ENCODE assay signal across 19 cellular contexts in genomic region chr5:115584501-115584900, GRCh38. TPM values are rescaled to one million over a fixed set of nuclear protein-coding genes. Genes with fewer than 3 reads are reported as not detected.
A peak's percentile ranks its signal among the peaks of the same experiment; 100 is the strongest.
DNase-seq lines count a peak whose midpoint lies in the region; ATAC-seq, FAIRE-seq and TF ChIP-seq lines count a peak whose summit lies in the region.
"Had no signal": no experiment of that assay in that cellular context is flagged by ENCODE, and none has a peak within 500 bp of the region (broad histone marks: within the 10 kb centered on the region; RNA-seq: fewer than 3 reads in every experiment).

No MANE protein-coding gene starts in this region.

- H3K36me3 ChIP-seq in astrocyte (ENCODE audit: insufficient read depth, low read length), result peaks cover 6% of the 10 kb centered on the region
- H3K36me3 ChIP-seq in PC-9 (ENCODE audit: low read depth), result no peaks in the 10 kb centered on the region
- H3K36me3 ChIP-seq: HAP-1 had no signal

- H3K9me3 ChIP-seq in astrocyte (ENCODE audit: insufficient read depth, low read depth, low read length) (no peaks in the 10 kb centered on the region), PC-9 (ENCODE audit: insufficient read depth, low read depth) (no peaks in the 10 kb centered on the region)
- H3K9me3 ChIP-seq: A549, HAP-1 had no signal

- no peak overlapping the region for H3K4me2 ChIP-seq in astrocyte (ENCODE audit: low read length)
- H3K4me2 ChIP-seq in PC-9, result no peak overlapping the region
- H3K4me2 ChIP-seq: A549 had no signal

- H3K4me1 ChIP-seq in astrocyte (ENCODE audit: insufficient read depth, low read length), result peaks cover 16% of the 10 kb centered on the region
- peaks cover 13% of the 10 kb centered on the region; the same call in 1 of the 2 replicates for H3K4me1 ChIP-seq in PC-9 (replicated peaks; ENCODE audit: insufficient read depth)
- H3K4me1 ChIP-seq: HAP-1 had no signal

- DNase-seq in EH (ENCODE audit: low read depth) (peak; percentile 27), HFFc6 (peak; percentile 27), astrocyte (ENCODE audit: low read depth) (no peak), fibroblast of peridontal ligament (ENCODE audit: extremely low read depth) (peak; percentile 28), posterior cingulate gyrus (no peak), PC-9 (no peak)
- DNase-seq: AML-193; Calu3; CD4-positive, alpha-beta T cell; DMS79 treated with DMSO at 0.1 percent for 48 hours; GDM1 had no signal

- CTCF ChIA-PET in PC-9 (lab: Charles Lee), result interaction anchor here (0.5 to 0.6 kb wide), 2 partner anchors 10 to 24 kb away, joined by 3 read pairs; no protein-coding TSS in a partner anchor

- FAIRE-seq in astrocyte (lab: Jason Lieb, UNC), result no peak
- FAIRE-seq: A549, GM12892 had no signal

- H3K4me3 ChIP-seq in astrocyte (ENCODE audit: insufficient read depth, low read depth, low read length) (no peak overlapping the region), PC-9 (no peak overlapping the region)
- H3K4me3 ChIP-seq: A549, HAP-1 had no signal

- no peak for ATAC-seq in GM19455 (IDR thresholded peaks at IDR 0.05; ENCODE audit: unreplicated experiment)
- no peak for ATAC-seq in GM19328 (IDR thresholded peaks at IDR 0.05; ENCODE audit: unreplicated experiment)
- ATAC-seq: A549 had no signal

- TF ChIP-seq CTCF in HFFc6 (IDR thresholded peaks at IDR 0.05), result no peak
- no peak for TF ChIP-seq CTCF in astrocyte (IDR thresholded peaks at IDR 0.05; ENCODE audit: insufficient read depth, low read depth, low read length)
- no peak for TF ChIP-seq CTCF in PC-9 (conservative IDR thresholded peaks at IDR 0.05)

- peaks cover 20% of the 10 kb centered on the region for H3K4me1 Mint-ChIP-seq in HFFc6 (ENCODE audit: low read depth)
- H3K4me1 Mint-ChIP-seq in astrocyte (ENCODE audit: low read depth, unreplicated experiment), result peaks cover 29% of the 10 kb centered on the region

- H3K9me2 ChIP-seq in PC-9 (ENCODE audit: insufficient read depth), result no peaks in the 10 kb centered on the region

- H3K27me3 Mint-ChIP-seq in HFFc6 (ENCODE audit: insufficient read depth), result no peaks in the 10 kb centered on the region; the same call in 1 of the 2 replicates
- no peaks in the 10 kb centered on the region for H3K27me3 Mint-ChIP-seq in astrocyte (ENCODE audit: low read depth, unreplicated experiment)
- H3K27me3 Mint-ChIP-seq: CD4-positive, alpha-beta T cell had no signal

- BruUV-seq in PC-9 (replicated peaks; lab: Mats Ljungman, UMichigan), result no TSS peak

- H3F3A ChIP-seq in PC-9 (ENCODE audit: insufficient read depth, low read depth), result peaks cover 4% of the 10 kb centered on the region

- H3K4me3 Mint-ChIP-seq in HFFc6, result peak overlapping the region; percentile 27; the same call in 1 of the 2 replicates
- no peak overlapping the region for H3K4me3 Mint-ChIP-seq in astrocyte (ENCODE audit: unreplicated experiment)
- H3K4me3 Mint-ChIP-seq: CD4-positive, alpha-beta T cell had no signal

- H3K36me3 Mint-ChIP-seq in HFFc6 (ENCODE audit: low read depth), result peaks cover 28% of the 10 kb centered on the region
- H3K36me3 Mint-ChIP-seq in astrocyte (ENCODE audit: low read depth, unreplicated experiment), result no peaks in the 10 kb centered on the region

- H3K27me3 ChIP-seq in astrocyte (ENCODE audit: insufficient read depth, low read length) (no peaks in the 10 kb centered on the region), PC-9 (ENCODE audit: insufficient read depth, low read depth) (no peaks in the 10 kb centered on the region)

- H3K27ac ChIP-seq in astrocyte (ENCODE audit: low read depth, low read length) (peak overlapping the region; percentile 73), PC-9 (no peak overlapping the region)
- H3K27ac ChIP-seq: 22Rv1, A549, C4-2B had no signal

- POLR2A ChIA-PET in PC-9 (lab: Charles Lee; ENCODE audit: unreplicated experiment), result no interaction called here

- H2AFZ ChIP-seq in astrocyte (ENCODE audit: low read depth, low read length) (no peak overlapping the region), PC-9 (no peak overlapping the region)

- intact Hi-C loops in posterior cingulate gyrus (cut with DNase I), result loop anchor here (10.0 kb wide), 1 partner anchor 210 kb away; no protein-coding TSS in a partner anchor
- intact Hi-C loops in PC-9 (cut with micrococcal nuclease; ENCODE audit: unreplicated experiment), result no loop called here

- H3K79me2 ChIP-seq in astrocyte (ENCODE audit: insufficient read depth, low read length), result peaks cover 35% of the 10 kb centered on the region
- no peaks in the 10 kb centered on the region for H3K79me2 ChIP-seq in PC-9 (ENCODE audit: low read depth)

- H3K9me3 Mint-ChIP-seq in HFFc6 (no peaks in the 10 kb centered on the region), astrocyte (ENCODE audit: unreplicated experiment) (no peaks in the 10 kb centered on the region)
- H3K9me3 Mint-ChIP-seq: CD4-positive, alpha-beta T cell had no signal

- H4K20me1 ChIP-seq in astrocyte (ENCODE audit: insufficient read depth, low read length) (peaks cover 27% of the 10 kb centered on the region), PC-9 (ENCODE audit: insufficient read depth) (no peaks in the 10 kb centered on the region)

- no peak overlapping the region for H3K9ac ChIP-seq in astrocyte (ENCODE audit: low read length)

- H3K27ac Mint-ChIP-seq in HFFc6 (peak overlapping the region; percentile 97), astrocyte (ENCODE audit: unreplicated experiment) (peak overlapping the region; percentile 94)
- H3K27ac Mint-ChIP-seq: CD4-positive, alpha-beta T cell had no signal

RNA-seq across cellular contexts. Expression of gene TICAM2, which starts 17.8 kb away (rescaled TPM):
- 10 to 100 TPM in 4 of 6 experiments, 1 to 10 TPM in 2; 8.3 to 15.9 (median 13.1) TPM for total RNA-seq in HFFc6 (2021; fragmentation: NEBNext Ultra II Directional; extraction: Animal tissue kit (Norgen Biotek cat#: 25700))
- total RNA-seq in astrocyte (6.7 and 6.8 TPM in 2 replicates), PC-9 (2021) (1.8 and 2.1 TPM in 2 replicates)
- total RNA-seq: HT-29 had no signal

RNA-seq across cellular contexts. Expression of gene FEM1C, which starts 39.9 kb away (rescaled TPM):
- total RNA-seq in HFFc6 (2021; fragmentation: NEBNext Ultra II Directional; extraction: Animal tissue kit (Norgen Biotek cat#: 25700)), result 10 to 100 TPM; 12.1 to 15.9 (median 14.9) TPM
- total RNA-seq in astrocyte (20.6 and 22.9 TPM in 2 replicates), PC-9 (2021) (11.3 and 15.9 TPM in 2 replicates)

RNA-seq across cellular contexts. Expression of gene TMED7, which starts 41.3 kb away (rescaled TPM):
- 100 to 1,000 TPM; 162 to 194 (median 175) TPM for total RNA-seq in HFFc6 (2021; fragmentation: NEBNext Ultra II Directional; extraction: Animal tissue kit (Norgen Biotek cat#: 25700))
- total RNA-seq in astrocyte (163 and 173 TPM in 2 replicates), PC-9 (2021) (70.7 and 78.9 TPM in 2 replicates)

Comparison
In these comparisons a context has a peak if more than half of its experiments do, and no peak if none do; other contexts are left out.
1. DNase-seq: peak in EH (single experiment), HFFc6 (single experiment) and fibroblast of peridontal ligament (single experiment); none in astrocyte (single experiment), posterior cingulate gyrus (0 of 10) and PC-9 (0 of 2).